23 cellular contexts compared by ENCODE assay signal in genomic region chr2:11496311-11496710, GRCh38. TPM values are rescaled to one million over a fixed set of nuclear protein-coding genes. Genes with fewer than 3 reads are reported as not detected.
DNase-seq lines count a peak whose midpoint lies in the region; ATAC-seq, FAIRE-seq and TF ChIP-seq lines count a peak whose summit lies in the region.
"Had no signal": no experiment of that assay in that cellular context is flagged by ENCODE, and none has a peak within 500 bp of the region (broad histone marks: within the 10 kb centered on the region; RNA-seq: fewer than 3 reads in every experiment).

No MANE protein-coding gene starts in this region.

- no peak overlapping the region for H3K4me3 Mint-ChIP-seq in HFFc6
- H3K4me3 Mint-ChIP-seq: activated CD4-positive, alpha-beta T cell treated with anti-CD3 and anti-CD28 coated beads for 36 hours; activated naive CD8-positive, alpha-beta T cell; CD4-positive, CD25-positive, alpha-beta regulatory T cell; naive thymus-derived CD4-positive, alpha-beta T cell had no signal

- intact Hi-C loops in K562 (cut with micrococcal nuclease) = no loop called here
- intact Hi-C loops in left ventricle myocardium superior (cut with micrococcal nuclease) = no loop called here

- H3K36me3 Mint-ChIP-seq in HFFc6 (ENCODE audit: low read depth) = no peaks in the 10 kb centered on the region
- H3K36me3 Mint-ChIP-seq: activated naive CD8-positive, alpha-beta T cell; CD4-positive, CD25-positive, alpha-beta regulatory T cell; naive thymus-derived CD4-positive, alpha-beta T cell had no signal

- H3K36me3 ChIP-seq in HUES64 (ENCODE audit: insufficient read depth, low read length) (no peaks in the 10 kb centered on the region), K562 (ENCODE audit: control insufficient read depth, insufficient read depth, low read length) (no peaks in the 10 kb centered on the region), neuron (ENCODE audit: insufficient read depth, low read length) (no peaks in the 10 kb centered on the region), brain microvascular endothelial cell (replicated peaks) (no peaks in the 10 kb centered on the region)
- H3K36me3 ChIP-seq: breast epithelium, esophagus squamous epithelium, thoracic aorta had no signal

- H3K4me1 ChIP-seq in HUES64 (ENCODE audit: insufficient read depth, low read length) (peaks cover 40% of the 10 kb centered on the region), K562 (replicated peaks in 1 of 2; ENCODE audit: control insufficient read depth in 2 of 2, insufficient read depth in 2 of 2, low read length in 2 of 2) (peaks cover 0 to 4% of the 10 kb centered on the region in 2 experiments; a peak in 1 of 5 replicates), neuron (ENCODE audit: insufficient read depth, low read length) (peaks cover 45% of the 10 kb centered on the region)
- H3K4me1 ChIP-seq: breast epithelium had no signal

- H4K20me1 ChIP-seq in K562 (replicated peaks; ENCODE audit: control insufficient read depth, insufficient read depth, low read length) = no peaks in the 10 kb centered on the region

- 64% methylated on average over 8 of the region's 9 CpGs for WGBS in HUES64
- 1% methylated on average over 9 of the region's 9 CpGs for WGBS in K562 (ENCODE audit: insufficient coverage, low coverage, missing lambda C conversion rate)

- no peak for TF ChIP-seq POLR2A in K562 (conservative IDR thresholded peaks at IDR 0.05)

- CTCF ChIA-PET in K562 (lab: Yijun Ruan, JAX; ENCODE audit: low intra/inter-chr PET ratio) = no interaction called here

- H3K9me3 ChIP-seq in HUES64 (ENCODE audit: insufficient read depth, low read depth, low read length) (no peaks in the 10 kb centered on the region), K562 (replicated peaks; ENCODE audit: control insufficient read depth, insufficient read depth, low read depth, low read length) (no peaks in the 10 kb centered on the region), neuron (ENCODE audit: low read length) (peaks cover 9% of the 10 kb centered on the region)
- H3K9me3 ChIP-seq: breast epithelium, esophagus squamous epithelium, thoracic aorta had no signal

- no peak for DNase-seq in K562 (ENCODE audit: extremely low read depth in 1 of 4, low spot score in 3 of 4)
- DNase-seq in left ventricle myocardium superior = no peak
- DNase-seq in activated CD8-positive, alpha-beta memory T cell treated with anti-CD3 and anti-CD28 coated beads, Interleukin-2, amount 50 U/mL, for 48 hours = no peak
- no peak for DNase-seq in HFFc6
- DNase-seq in brain microvascular endothelial cell = no peak
- DNase-seq: activated CD4-positive, alpha-beta T cell treated with anti-CD3 and anti-CD28 coated beads for 36 hours; CD4-positive, CD25-positive, alpha-beta regulatory T cell; esophagus squamous epithelium; MM.1S; naive thymus-derived CD4-positive, alpha-beta T cell; NCI-H1694; NCI-H446; SW 1271 had no signal

- in situ Hi-C loops in K562 (cut with MboI) = loop anchor here (25.0 kb wide), 1 partner anchor 291 kb away; no protein-coding TSS in a partner anchor
- in situ Hi-C loops in brain microvascular endothelial cell (cut with HindIII; ENCODE audit: low pct_ligation_motif_present, low sequenced_read_pairs) = no loop called here

- H3K4me2 ChIP-seq in K562 (ENCODE audit: insufficient read depth, low read length) = no peak overlapping the region

- H3K9me1 ChIP-seq in K562 (ENCODE audit: control insufficient read depth, insufficient read depth, low read length) = no peaks in the 10 kb centered on the region

- POLR2A ChIA-PET in K562 (lab: Yijun Ruan, JAX) = no interaction called here

- no peak overlapping the region for H3K27ac Mint-ChIP-seq in HFFc6
- H3K27ac Mint-ChIP-seq: activated CD4-positive, alpha-beta T cell treated with anti-CD3 and anti-CD28 coated beads for 36 hours; activated naive CD8-positive, alpha-beta T cell; CD4-positive, CD25-positive, alpha-beta regulatory T cell; naive thymus-derived CD4-positive, alpha-beta T cell had no signal

- no peak for ATAC-seq in K562
- peak; percentile 55 for ATAC-seq in left ventricle myocardium superior
- no peak for ATAC-seq in HG03108 (IDR thresholded peaks at IDR 0.05; ENCODE audit: unreplicated experiment)
- ATAC-seq: activated CD4-positive, alpha-beta T cell treated with anti-CD3 and anti-CD28 coated beads for 36 hours; GM12878; HCT116; naive thymus-derived CD4-positive, alpha-beta T cell had no signal

- peaks cover 30% of the 10 kb centered on the region for H3K27me3 Mint-ChIP-seq in HFFc6 (ENCODE audit: insufficient read depth)

- peak overlapping the region; percentile 6; the same call in 1 of the 2 replicates for H3K4me3 ChIP-seq in HUES64 (ENCODE audit: low read length)
- H3K4me3 ChIP-seq in K562 = no peak overlapping the region
- peak overlapping the region; percentile 33 for H3K4me3 ChIP-seq in neuron (ENCODE audit: low read length)
- H3K4me3 ChIP-seq in brain microvascular endothelial cell (ENCODE audit: low read depth, low read length) = no peak overlapping the region
- H3K4me3 ChIP-seq: breast epithelium, esophagus squamous epithelium, GM12878, lung, thoracic aorta had no signal

- TF ChIP-seq CTCF in K562 (IDR thresholded peaks at IDR 0.05 in 2 of 3, conservative IDR thresholded peaks at IDR 0.05 in 1 of 3; ENCODE audit: insufficient read depth in 2 of 3, low read depth in 1 of 3, low read length in 3 of 3) (no peak), HFFc6 (IDR thresholded peaks at IDR 0.05) (no peak), brain microvascular endothelial cell (IDR thresholded peaks at IDR 0.05; ENCODE audit: low read depth, low read length, missing control alignments) (no peak)

- H3K27me3 ChIP-seq in HUES64 (ENCODE audit: insufficient read depth, low read length) (no peaks in the 10 kb centered on the region), K562 (ENCODE audit: control insufficient read depth in 2 of 2, insufficient read depth in 2 of 2, low read length in 2 of 2) (peaks cover 15 to 38% of the 10 kb centered on the region in 2 experiments; a peak in 4 of 5 replicates), neuron (ENCODE audit: insufficient read depth, low read length) (no peaks in the 10 kb centered on the region), brain microvascular endothelial cell (replicated peaks) (peaks cover 2% of the 10 kb centered on the region)
- H3K27me3 ChIP-seq: breast epithelium had no signal

- TF ChIP-seq EP300 in K562 (IDR thresholded peaks at IDR 0.05; ENCODE audit: low read length) = no peak

- FAIRE-seq in K562 (lab: Jason Lieb, UNC) = no peak
- FAIRE-seq: GM12878 had no signal

- H3K4me1 Mint-ChIP-seq in HFFc6 (ENCODE audit: low read depth) = peaks cover 15% of the 10 kb centered on the region

- no peak for TF ChIP-seq RAD21 in K562 (CRISPR knock-in tag; conservative IDR thresholded peaks at IDR 0.05 in 1 of 2, IDR thresholded peaks at IDR 0.05 in 1 of 2)

- no peak overlapping the region for H3K9ac ChIP-seq in HUES64 (ENCODE audit: low read depth, low read length)
- no peak overlapping the region for H3K9ac ChIP-seq in K562 (ENCODE audit: insufficient read depth in 1 of 2, low read depth in 2 of 2, low read length in 2 of 2)

- H3K79me2 ChIP-seq in K562 (ENCODE audit: control insufficient read depth, insufficient read depth, low read length) = no peaks in the 10 kb centered on the region

- H3K9me3 Mint-ChIP-seq in HFFc6 = no peaks in the 10 kb centered on the region
- H3K9me3 Mint-ChIP-seq: CD4-positive, CD25-positive, alpha-beta regulatory T cell; naive thymus-derived CD4-positive, alpha-beta T cell had no signal

- H3K27ac ChIP-seq in HUES64 (ENCODE audit: low read depth, low read length) = peak overlapping the region; percentile 63; the same call in 1 of the 2 replicates
- no peak overlapping the region for H3K27ac ChIP-seq in K562 (ENCODE audit: extremely low read depth, low read depth, low read length)
- no peak overlapping the region for H3K27ac ChIP-seq in brain microvascular endothelial cell
- H3K27ac ChIP-seq: breast epithelium, esophagus squamous epithelium, HL-60, thoracic aorta had no signal

- no TSS peak for BruUV-seq in K562 (replicated peaks; lab: Mats Ljungman, UMichigan)

- H2AFZ ChIP-seq in K562 (ENCODE audit: low read depth, low read length) = no peak overlapping the region
- H2AFZ ChIP-seq in neuron (ENCODE audit: low read depth, low read length) = no peak overlapping the region

RNA-seq across cellular contexts. Expression of gene E2F6, which starts 30.4 kb away (rescaled TPM):
- polyA plus RNA-seq in HUES64 (2013, experiment 1 of 2) = 22.5 TPM
- 21.7 TPM for polyA plus RNA-seq in HUES64 (2013, experiment 2 of 2)
- total RNA-seq in K562 (2011; cell fraction: chromatin; rRNA removed; ENCODE audit: low replicate concordance) = 14.1 and 38.5 TPM in 2 replicates
- 8.8 and 10.9 TPM in 2 replicates for total RNA-seq in K562 (2011; cell fraction: nucleolus; rRNA removed)
- 19.7 and 23.1 TPM in 2 replicates for total RNA-seq in K562 (2011; cell fraction: nucleoplasm; rRNA removed)
- total RNA-seq in K562 (2014; rRNA removed) (25.1 and 31.8 TPM in 2 replicates), K562 (2014; rRNA removed; fragmentation: Illumina TruSeq; extraction: Trizol) (31.0 and 33.7 TPM in 2 replicates), K562 (2015; rRNA removed; fragmentation: Illumina TruSeq; extraction: Trizol) (25.0 and 26.1 TPM in 2 replicates), K562 (2021) (21.9 and 24.2 TPM in 2 replicates), left ventricle myocardium superior (12.6 TPM)
- polyA plus RNA-seq in K562 (2011; rRNA removed) (21.9 and 33.9 TPM in 2 replicates), K562 (2014; fragmentation: Illumina TruSeq; extraction: Trizol) (24.6 and 24.8 TPM in 2 replicates), K562 (2014; fragmentation: Nextera tagmentation; extraction: Ambion mirVana) (10 to 100 TPM; 13.6 to 14.0 TPM), K562 (2014; rRNA removed) (25.0 and 27.8 TPM in 2 replicates)
- polyA plus RNA-seq in K562 (2011; cell fraction: cytosol; rRNA removed) = 8.2 and 11.9 TPM in 2 replicates
- polyA plus RNA-seq in K562 (2011; cell fraction: nucleus; rRNA removed) = 13.0 and 14.7 TPM in 2 replicates
- 21.9 and 23.3 TPM in 2 replicates for polyA plus RNA-seq in K562 (2012)
- 23.7 and 25.7 TPM in 2 replicates for polyA minus RNA-seq in K562 (2011; rRNA and poly(A)+ RNA removed)
- 10.8 and 11.8 TPM in 2 replicates for polyA minus RNA-seq in K562 (2011; cell fraction: cytosol; rRNA and poly(A)+ RNA removed)
- polyA minus RNA-seq in K562 (2011; cell fraction: nucleus; rRNA and poly(A)+ RNA removed) = 8.1 and 11.8 TPM in 2 replicates
- total RNA-seq in HFFc6 (2021; fragmentation: NEBNext Ultra II Directional; extraction: Animal tissue kit (Norgen Biotek cat#: 25700)) = 10 to 100 TPM in 3 of 6 experiments, 1 to 10 TPM in 3; 8.9 to 11.3 (median 10.3) TPM

RNA-seq across cellular contexts. Expression of gene GREB1, which starts 37.5 kb away (rescaled TPM):
- polyA plus RNA-seq in HUES64 (2013, experiment 1 of 2) = 12.2 TPM
- polyA plus RNA-seq in HUES64 (2013, experiment 2 of 2) = 16.7 TPM
- total RNA-seq in K562 (2011; cell fraction: chromatin; rRNA removed; ENCODE audit: low replicate concordance) = 0.21 and 0.90 TPM in 2 replicates
- 0.33 and 1.2 TPM in 2 replicates for total RNA-seq in K562 (2011; cell fraction: nucleolus; rRNA removed)
- total RNA-seq in K562 (2011; cell fraction: nucleoplasm; rRNA removed) = not detected in 2 replicates
- total RNA-seq in K562 (2014; rRNA removed) (0.65 TPM in 1 of 2 replicates, not detected in the other), K562 (2014; rRNA removed; fragmentation: Illumina TruSeq; extraction: Trizol) (0.44 TPM in 1 of 2 replicates, not detected in the other), K562 (2015; rRNA removed; fragmentation: Illumina TruSeq; extraction: Trizol) (0.07 and 0.19 TPM in 2 replicates), K562 (2021) (0.42 and 1.3 TPM in 2 replicates), left ventricle myocardium superior (8.2 TPM)
- polyA plus RNA-seq in K562 (2011; rRNA removed) (0.07 and 0.22 TPM in 2 replicates), K562 (2014; fragmentation: Illumina TruSeq; extraction: Trizol) (0.07 and 0.09 TPM in 2 replicates), K562 (2014; fragmentation: Nextera tagmentation; extraction: Ambion mirVana) (under 1 TPM; 0.04 to 0.11 TPM), K562 (2014; rRNA removed) (0.58 and 0.86 TPM in 2 replicates)
- polyA plus RNA-seq in K562 (2011; cell fraction: cytosol; rRNA removed) = 0.15 and 0.21 TPM in 2 replicates
- 0.04 and 0.13 TPM in 2 replicates for polyA plus RNA-seq in K562 (2011; cell fraction: nucleus; rRNA removed)
- 0.15 and 0.16 TPM in 2 replicates for polyA plus RNA-seq in K562 (2012)
- not detected in 2 replicates for polyA minus RNA-seq in K562 (2011; rRNA and poly(A)+ RNA removed)
- not detected in 2 replicates for polyA minus RNA-seq in K562 (2011; cell fraction: cytosol; rRNA and poly(A)+ RNA removed)
- polyA minus RNA-seq in K562 (2011; cell fraction: nucleus; rRNA and poly(A)+ RNA removed) = not detected in 2 replicates
- total RNA-seq in HFFc6 (2021; fragmentation: NEBNext Ultra II Directional; extraction: Animal tissue kit (Norgen Biotek cat#: 25700)) = under 1 TPM in 3 of 6 experiments, not detected in 3; 0.07 to 0.11 (median 0.09) TPM
- polyA plus RNA-seq: naive thymus-derived CD4-positive, alpha-beta T cell had no signal

Comparison
In these comparisons a context has a peak if more than half of its experiments do, and no peak if none do; other contexts are left out.
1. H3K4me3 ChIP-seq: peak in HUES64 (single experiment) and neuron (single experiment); none in K562 (single experiment) and brain microvascular endothelial cell (single experiment).